1 cellular context compared by ENCODE assay signal in genomic region chrX:149903889-149904748, GRCh38.
TF ChIP-seq lines count a peak whose summit lies in the region.

No MANE protein-coding gene starts in this region.

TF ChIP-seq in K562, 482 proteins besides CTCF, POLR2A, EP300 and RAD21 (continued from another document):
- TF ChIP-seq ZNF407 (IDR thresholded peaks at IDR 0.05; ENCODE audit: low read depth) = no peak
- no peak for TF ChIP-seq ATF2 (CRISPR knock-in tag; IDR thresholded peaks at IDR 0.05)
- no peak for TF ChIP-seq CREB1 (IDR thresholded peaks at IDR 0.05)
- TF ChIP-seq CREB1 (CRISPR knock-in tag; IDR thresholded peaks at IDR 0.05) = no peak
- no peak for TF ChIP-seq ZBTB2 (IDR thresholded peaks at IDR 0.05)
- TF ChIP-seq POLR2H (tag; IDR thresholded peaks at IDR 0.05; ENCODE audit: low read depth) = no peak
- no peak for TF ChIP-seq MEF2D (tag; conservative IDR thresholded peaks at IDR 0.05; ENCODE audit: low read depth)
- TF ChIP-seq SMARCA4 (IDR thresholded peaks at IDR 0.05) = peak; percentile 43; the same call in 1 of the 2 replicates
- no peak for TF ChIP-seq KAT7 (CRISPR knock-in tag; IDR thresholded peaks at IDR 0.05; ENCODE audit: borderline replicate concordance)
- no peak for TF ChIP-seq ZNF639 (CRISPR knock-in tag; conservative IDR thresholded peaks at IDR 0.05 in 1 of 2, IDR thresholded peaks at IDR 0.05 in 1 of 2)
- TF ChIP-seq ZNF12 (CRISPR knock-in tag; IDR thresholded peaks at IDR 0.05) = no peak
- no peak for TF ChIP-seq U2AF1 (optimal IDR thresholded peaks at IDR 0.05; ENCODE audit: low read depth, low read length)
- no peak for TF ChIP-seq DIDO1 (tag; IDR thresholded peaks at IDR 0.05; ENCODE audit: low read depth)
- peak; percentile 38; the same call in 1 of the 2 replicates for TF ChIP-seq TEAD4 (IDR thresholded peaks at IDR 0.05; ENCODE audit: low read length)
- no peak for TF ChIP-seq TEAD4 (CRISPR knock-in tag; IDR thresholded peaks at IDR 0.05; ENCODE audit: borderline replicate concordance)
- no peak for TF ChIP-seq CCNT2 (IDR thresholded peaks at IDR 0.05; ENCODE audit: borderline replicate concordance, extremely low read depth, insufficient read length, low read depth, low read length)
- TF ChIP-seq YY1 (IDR thresholded peaks at IDR 0.05; ENCODE audit: borderline replicate concordance in 1 of 3, control insufficient read depth in 1 of 3, extremely low read depth in 1 of 3, insufficient read depth in 3 of 3, insufficient read length in 1 of 3, insufficient replicate concordance in 2 of 3, low read depth in 1 of 3, low read length in 2 of 3) = peak in 1 of 3 experiments; percentile 37
- no peak for TF ChIP-seq SRSF1 (IDR thresholded peaks at IDR 0.05; ENCODE audit: low read depth, low read length)
- TF ChIP-seq NUFIP1 (IDR thresholded peaks at IDR 0.05; ENCODE audit: partially characterized antibody) = no peak
- no peak for TF ChIP-seq SIX5 (IDR thresholded peaks at IDR 0.05; ENCODE audit: borderline replicate concordance in 1 of 2, insufficient read depth in 1 of 2, low read depth in 1 of 2, low read length in 2 of 2)
- TF ChIP-seq SMAD1 (IDR thresholded peaks at IDR 0.05; ENCODE audit: low read depth, low read length, partially characterized antibody) = no peak
- TF ChIP-seq CREB5 (CRISPR knock-in tag; IDR thresholded peaks at IDR 0.05) = no peak
- no peak for TF ChIP-seq IRF1 (CRISPR knock-in tag; IDR thresholded peaks at IDR 0.05; ENCODE audit: borderline replicate concordance)
- 0 out of 2 replicates have a peak, but pooled peaks have one; percentile 26 for TF ChIP-seq POLR2AphosphoS5 (IDR thresholded peaks at IDR 0.05; ENCODE audit: control insufficient read depth, insufficient read depth, low read depth, low read length)
- TF ChIP-seq ZNF830 (CRISPR knock-in tag; IDR thresholded peaks at IDR 0.05) = no peak
- no peak for TF ChIP-seq L3MBTL2 (IDR thresholded peaks at IDR 0.05)
- no peak for TF ChIP-seq SETDB1 (IDR thresholded peaks at IDR 0.05; ENCODE audit: low read length)
- peak; percentile 21; the same call in 1 of the 2 replicates for TF ChIP-seq TAL1 (IDR thresholded peaks at IDR 0.05)
